ENCODE assay signal across 14 cellular contexts in genomic region chr20:20457392-20458126, GRCh38.
DNase-seq lines count a peak whose midpoint lies in the region; ATAC-seq and TF ChIP-seq lines count a peak whose summit lies in the region.
"Had no signal": no experiment of that assay in that cellular context is flagged by ENCODE, and none has a peak within 500 bp of the region (broad histone marks: within the 10 kb centered on the region; RNA-seq: fewer than 3 reads in every experiment).

No MANE protein-coding gene starts in this region.

- no peaks in the 10 kb centered on the region for H3K4me1 ChIP-seq in RWPE2 (ENCODE audit: insufficient read depth, poor library complexity, severe bottlenecking)
- H3K4me1 ChIP-seq in foreskin keratinocyte, result no peaks in the 10 kb centered on the region

- H3K4me3 ChIP-seq in RWPE2 (ENCODE audit: severe bottlenecking), result no peak overlapping the region
- H3K4me3 ChIP-seq: thoracic aorta had no signal

- TF ChIP-seq CTCF in RWPE2 (IDR thresholded peaks at IDR 0.05; ENCODE audit: poor library complexity, severe bottlenecking) (no peak), foreskin keratinocyte (conservative IDR thresholded peaks at IDR 0.05) (no peak)

- no peaks in the 10 kb centered on the region for H3K36me3 ChIP-seq in RWPE2 (ENCODE audit: low read depth)

- no peaks in the 10 kb centered on the region for H3K27me3 ChIP-seq in RWPE2 (ENCODE audit: insufficient read depth, poor library complexity, severe bottlenecking)
- H3K27me3 ChIP-seq in foreskin keratinocyte, result no peaks in the 10 kb centered on the region

- peak; percentile 74 for ATAC-seq in RWPE2 (ENCODE audit: low read depth)
- peak; percentile 87 for ATAC-seq in foreskin keratinocyte
- ATAC-seq in GM19351 (IDR thresholded peaks at IDR 0.05; ENCODE audit: unreplicated experiment), result no peak
- ATAC-seq in GM18873 (IDR thresholded peaks at IDR 0.05; ENCODE audit: low FRiP score, unreplicated experiment), result no peak
- ATAC-seq: right cardiac atrium had no signal

- H3K9me3 ChIP-seq in RWPE2 (ENCODE audit: severe bottlenecking), result no peaks in the 10 kb centered on the region
- H3K9me3 ChIP-seq: thoracic aorta had no signal

- DNase-seq in DMS153 treated with DMSO at 0.1 percent for 48 hours (lab: John Stamatoyannopoulos, UW; ENCODE audit: unreplicated experiment), result peak; percentile 58
- peak; percentile 44 for DNase-seq in HK-2 (ENCODE audit: unreplicated experiment)
- DNase-seq in RWPE2 (ENCODE audit: low spot score), result no peak
- DNase-seq in foreskin keratinocyte, result no peak
- DNase-seq in amygdala (lab: John Stamatoyannopoulos, UW), result no peak
- no peak for DNase-seq in LoVo (ENCODE audit: low spot score)
- DNase-seq: erythroblast, NCI-H1694 treated with DMSO at 0.1 percent for 48 hours, OCI-M1, right cardiac atrium, T-helper 9 cell had no signal

- H3K27ac ChIP-seq in RWPE2 (ENCODE audit: poor library complexity, severe bottlenecking), result no peak overlapping the region
- H3K27ac ChIP-seq in foreskin keratinocyte, result no peak overlapping the region
- H3K27ac ChIP-seq: thoracic aorta had no signal

Comparison
In these comparisons a context has a peak if more than half of its experiments do, and no peak if none do; other contexts are left out.
1. DNase-seq: peak in DMS153 treated with DMSO at 0.1 percent for 48 hours (single experiment) and HK-2 (single experiment); none in RWPE2 (single experiment), foreskin keratinocyte (0 of 2), amygdala (0 of 56) and LoVo (single experiment).
2. ATAC-seq: peak in RWPE2 (single experiment) and foreskin keratinocyte (single experiment); none in GM19351 (single experiment) and GM18873 (single experiment).